Comparison of ENCODE assay signal across 1 cellular context in the genomic region with DNA sequence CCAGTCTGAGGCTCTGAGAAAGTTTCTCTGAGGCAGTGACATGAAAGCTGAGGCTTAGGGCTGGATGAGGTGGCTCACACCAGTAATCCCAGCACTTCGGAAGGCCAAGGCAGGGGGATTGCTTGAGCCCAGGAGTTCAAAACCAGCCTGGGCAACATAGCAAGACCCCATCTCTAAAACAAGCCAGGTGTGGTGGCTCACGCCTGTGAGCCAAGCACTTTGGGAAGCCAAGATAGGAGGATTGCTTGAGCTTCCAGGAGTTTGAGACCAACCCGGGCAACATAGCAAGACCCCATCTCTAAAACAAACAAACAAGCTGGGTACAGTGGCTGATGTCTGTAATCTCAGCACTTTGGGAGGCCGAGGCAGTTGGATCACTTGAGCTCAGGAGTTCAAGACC.
TF ChIP-seq lines count a peak whose summit lies in the region.

No MANE protein-coding gene starts in this region.

TF ChIP-seq in HEK293, 187 proteins besides CTCF, POLR2A, EP300 and RAD21:
- TF ChIP-seq ZNF121 (tag by site-specific recombination; IDR thresholded peaks at IDR 0.05), result peak; percentile 81
